In the genomic region with DNA sequence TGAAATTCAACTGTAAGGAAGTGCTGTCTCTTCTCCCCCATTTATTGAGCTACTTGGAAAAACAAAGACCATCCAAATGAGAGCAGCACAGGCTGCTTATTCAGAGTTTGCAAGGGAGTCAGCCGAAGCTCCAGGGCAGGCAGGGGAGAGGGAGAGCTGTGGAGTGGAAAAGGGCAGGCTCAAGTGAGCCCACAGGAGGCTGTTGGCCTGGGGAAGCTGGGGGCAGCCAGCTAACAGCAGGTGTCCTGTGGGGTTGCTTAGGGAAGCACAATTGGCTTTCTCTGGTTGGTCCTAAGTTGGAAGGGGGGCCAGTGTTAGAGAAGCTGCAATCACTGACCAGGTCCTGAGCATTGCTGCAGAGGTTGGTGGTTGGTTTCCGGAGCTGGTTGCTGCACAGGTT, we compare ENCODE assay signal across 1 cellular context.
TF ChIP-seq lines count a peak whose summit lies in the region.

No MANE protein-coding gene starts in this region.

TF ChIP-seq in H1, 55 proteins besides CTCF, POLR2A, EP300 and RAD21:
- TF ChIP-seq SAP30 (IDR thresholded peaks at IDR 0.05; ENCODE audit: insufficient read depth, insufficient replicate concordance, low read length) (no peak), RBBP5 (IDR thresholded peaks at IDR 0.05; ENCODE audit: borderline replicate concordance, low read depth, low read length) (no peak), JUND (IDR thresholded peaks at IDR 0.05; ENCODE audit: low read length) (no peak), TEAD4 (IDR thresholded peaks at IDR 0.05; ENCODE audit: low read depth, low read length) (no peak), SUZ12 (IDR thresholded peaks at IDR 0.05; ENCODE audit: low read length) (no peak), YY1 (IDR thresholded peaks at IDR 0.05; ENCODE audit: low read depth, low read length) (no peak), CBX5 (IDR thresholded peaks at IDR 0.05; ENCODE audit: low read depth, low read length) (no peak), SP2 (IDR thresholded peaks at IDR 0.05; ENCODE audit: low read length) (no peak), EGR1 (IDR thresholded peaks at IDR 0.05; ENCODE audit: borderline replicate concordance, low read depth, low read length) (no peak)
- TF ChIP-seq, protein P1, sequence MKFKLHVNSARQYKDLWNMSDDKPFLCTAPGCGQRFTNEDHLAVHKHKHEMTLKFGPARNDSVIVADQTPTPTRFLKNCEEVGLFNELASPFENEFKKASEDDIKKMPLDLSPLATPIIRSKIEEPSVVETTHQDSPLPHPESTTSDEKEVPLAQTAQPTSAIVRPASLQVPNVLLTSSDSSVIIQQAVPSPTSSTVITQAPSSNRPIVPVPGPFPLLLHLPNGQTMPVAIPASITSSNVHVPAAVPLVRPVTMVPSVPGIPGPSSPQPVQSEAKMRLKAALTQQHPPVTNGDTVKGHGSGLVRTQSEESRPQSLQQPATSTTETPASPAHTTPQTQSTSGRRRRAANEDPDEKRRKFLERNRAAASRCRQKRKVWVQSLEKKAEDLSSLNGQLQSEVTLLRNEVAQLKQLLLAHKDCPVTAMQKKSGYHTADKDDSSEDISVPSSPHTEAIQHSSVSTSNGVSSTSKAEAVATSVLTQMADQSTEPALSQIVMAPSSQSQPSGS (IDR thresholded peaks at IDR 0.05; ENCODE audit: low read length), result no peak
- TF ChIP-seq, protein P2, sequence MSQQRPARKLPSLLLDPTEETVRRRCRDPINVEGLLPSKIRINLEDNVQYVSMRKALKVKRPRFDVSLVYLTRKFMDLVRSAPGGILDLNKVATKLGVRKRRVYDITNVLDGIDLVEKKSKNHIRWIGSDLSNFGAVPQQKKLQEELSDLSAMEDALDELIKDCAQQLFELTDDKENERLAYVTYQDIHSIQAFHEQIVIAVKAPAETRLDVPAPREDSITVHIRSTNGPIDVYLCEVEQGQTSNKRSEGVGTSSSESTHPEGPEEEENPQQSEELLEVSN (IDR thresholded peaks at IDR 0.05), result no peak
